9 cellular contexts compared by ENCODE assay signal in genomic region chr13:46178821-46179220, GRCh38. TPM values are rescaled to one million over a fixed set of nuclear protein-coding genes. Genes with fewer than 3 reads are reported as not detected.
A peak's percentile ranks its signal among the peaks of the same experiment; 100 is the strongest.
DNase-seq lines count a peak whose midpoint lies in the region; ATAC-seq and TF ChIP-seq lines count a peak whose summit lies in the region.
"Had no signal": no experiment of that assay in that cellular context is flagged by ENCODE, and none has a peak within 500 bp of the region (broad histone marks: within the 10 kb centered on the region; RNA-seq: fewer than 3 reads in every experiment).

No MANE protein-coding gene starts in this region.

- H3F3A ChIP-seq in DOHH2 (ENCODE audit: control insufficient read depth, insufficient read depth) (peaks cover 59% of the 10 kb centered on the region), MM.1S (ENCODE audit: insufficient read depth, low read length) (peaks cover 47% of the 10 kb centered on the region)

- H3K27me3 Mint-ChIP-seq in activated naive CD8-positive, alpha-beta T cell treated with anti-CD3 and anti-CD28 coated beads, Interleukin-2, amount 50 U/mL, for 24 hours = peaks cover 3% of the 10 kb centered on the region

- no peak for ATAC-seq in activated naive CD8-positive, alpha-beta T cell treated with anti-CD3 and anti-CD28 coated beads, Interleukin-2, amount 50 U/mL, for 24 hours
- no peak for ATAC-seq in HG03175 (IDR thresholded peaks at IDR 0.05; ENCODE audit: unreplicated experiment)
- ATAC-seq: Right ventricle myocardium inferior had no signal

- H3K9me2 ChIP-seq in DOHH2 (replicated peaks; ENCODE audit: control insufficient read depth, low read length) (no peaks in the 10 kb centered on the region), MM.1S (replicated peaks; ENCODE audit: insufficient read depth, low read length) (no peaks in the 10 kb centered on the region)

- peak overlapping the region; percentile 96 for H3K27ac ChIP-seq in DOHH2 (ENCODE audit: low read depth, low read length)
- peak overlapping the region; percentile 99; the same call in 1 of the 2 replicates for H3K27ac ChIP-seq in MM.1S (ENCODE audit: low read length)
- peak overlapping the region; percentile 77 to 94 (median 90) for H3K27ac ChIP-seq in spleen
- peak overlapping the region in 1 of 4 donors; percentile 52 for H3K27ac ChIP-seq in tibial nerve

- H3K4me3 Mint-ChIP-seq in activated naive CD8-positive, alpha-beta T cell treated with anti-CD3 and anti-CD28 coated beads, Interleukin-2, amount 50 U/mL, for 24 hours = peak overlapping the region; percentile 92

- H3K79me2 ChIP-seq in DOHH2 (ENCODE audit: control insufficient read depth, low read length) (peaks cover 93% of the 10 kb centered on the region), MM.1S (ENCODE audit: low read length) (peaks cover 91% of the 10 kb centered on the region)

- H3K9me3 Mint-ChIP-seq in activated naive CD8-positive, alpha-beta T cell treated with anti-CD3 and anti-CD28 coated beads, Interleukin-2, amount 50 U/mL, for 24 hours = no peaks in the 10 kb centered on the region

- H3K4me2 ChIP-seq in DOHH2 (ENCODE audit: low read length) (peak overlapping the region; percentile 78), MM.1S (ENCODE audit: low read depth, low read length) (peak overlapping the region; percentile 86)

- peaks cover 46% of the 10 kb centered on the region for H4K20me1 ChIP-seq in DOHH2 (ENCODE audit: control insufficient read depth, insufficient read depth, low read depth, low read length)
- peaks cover 27% of the 10 kb centered on the region for H4K20me1 ChIP-seq in MM.1S (ENCODE audit: insufficient read depth, low read length)

- H3K4me1 Mint-ChIP-seq in activated naive CD8-positive, alpha-beta T cell treated with anti-CD3 and anti-CD28 coated beads, Interleukin-2, amount 50 U/mL, for 24 hours = peaks cover 77% of the 10 kb centered on the region

- no peaks in the 10 kb centered on the region for H3K9me3 ChIP-seq in DOHH2 (ENCODE audit: control insufficient read depth, insufficient read depth, low read length)
- no peaks in the 10 kb centered on the region for H3K9me3 ChIP-seq in MM.1S (replicated peaks; ENCODE audit: insufficient read depth, low read length)
- H3K9me3 ChIP-seq in spleen = no peaks in the 10 kb centered on the region
- no peaks in the 10 kb centered on the region for H3K9me3 ChIP-seq in tibial nerve

- TF ChIP-seq CTCF in DOHH2 (IDR thresholded peaks at IDR 0.05; ENCODE audit: low read depth, low read length, poor library complexity, severe bottlenecking) = no peak
- no peak for TF ChIP-seq CTCF in MM.1S (IDR thresholded peaks at IDR 0.05; ENCODE audit: low read length)
- no peak for TF ChIP-seq CTCF in spleen (IDR thresholded peaks at IDR 0.05 in 8 of 11, conservative IDR thresholded peaks at IDR 0.05 in 3 of 11)
- no peak for TF ChIP-seq CTCF in tibial nerve (IDR thresholded peaks at IDR 0.05)

- H3K4me3 ChIP-seq in DOHH2 (ENCODE audit: low read length) (peak overlapping the region; percentile 89), MM.1S (ENCODE audit: low read length) (peak overlapping the region; percentile 81), spleen (peak overlapping the region in 7 of 8 donors; percentile 49 to 76 (median 54)), tibial nerve (no peak overlapping the region)

- H3K27me3 ChIP-seq in DOHH2 (ENCODE audit: control insufficient read depth, low read length) (no peaks in the 10 kb centered on the region), MM.1S (replicated peaks; ENCODE audit: insufficient read depth, low read length) (no peaks in the 10 kb centered on the region), spleen (replicated peaks in 1 of 7) (no peaks in the 10 kb centered on the region), tibial nerve (no peaks in the 10 kb centered on the region)

- peaks cover 62% of the 10 kb centered on the region for H3K36me3 Mint-ChIP-seq in activated naive CD8-positive, alpha-beta T cell treated with anti-CD3 and anti-CD28 coated beads, Interleukin-2, amount 50 U/mL, for 24 hours (ENCODE audit: low read depth)

- H3K4me1 ChIP-seq in DOHH2 (ENCODE audit: control insufficient read depth, low read length) (peaks cover 73% of the 10 kb centered on the region), MM.1S (ENCODE audit: low read length) (peaks cover 36% of the 10 kb centered on the region), spleen (peaks cover 27 to 74% (median 59%) of the 10 kb centered on the region in 6 donors), tibial nerve (peaks cover 0 to 14% (median 0%) of the 10 kb centered on the region in 4 donors)

- TF ChIP-seq POLR2A in spleen (IDR thresholded peaks at IDR 0.05) = no peak
- no peak for TF ChIP-seq POLR2A in tibial nerve (IDR thresholded peaks at IDR 0.05)

- peaks cover 78% of the 10 kb centered on the region for H3K36me3 ChIP-seq in DOHH2 (ENCODE audit: control insufficient read depth, low read length)
- no peaks in the 10 kb centered on the region for H3K36me3 ChIP-seq in MM.1S (replicated peaks; ENCODE audit: insufficient read depth, low read length)
- peaks cover 0 to 13% (median 0%) of the 10 kb centered on the region in 6 donors for H3K36me3 ChIP-seq in spleen
- H3K36me3 ChIP-seq in tibial nerve = no peaks in the 10 kb centered on the region

- intact Hi-C loops in spleen (cut with DNase I; ENCODE audit: low total_unique reads) = loop anchor here (10.0 kb wide), 1 partner anchor 106 kb away; no protein-coding TSS in a partner anchor

- no peak overlapping the region for H2AFZ ChIP-seq in MM.1S (ENCODE audit: low read length)

- H3K9ac ChIP-seq in MM.1S (ENCODE audit: low read length) = peak overlapping the region; percentile 9; the same call in 1 of the 2 replicates

- no peak for TF ChIP-seq EP300 in tibial nerve (IDR thresholded peaks at IDR 0.05)

- DNase-seq in MM.1S = no peak
- no peak for DNase-seq in activated naive CD8-positive, alpha-beta T cell treated with anti-CD3 and anti-CD28 coated beads, Interleukin-2, amount 50 U/mL, for 24 hours
- DNase-seq in spleen = no peak
- DNase-seq in tibial nerve (ENCODE audit: low spot score in 2 of 2) = no peak
- DNase-seq in NCI-H2081 (lab: John Stamatoyannopoulos, UW) = no peak
- DNase-seq: NCI-H2227 treated with DMSO at 0.1 percent for 48 hours had no signal

- peak overlapping the region; percentile 99 for H3K27ac Mint-ChIP-seq in activated naive CD8-positive, alpha-beta T cell treated with anti-CD3 and anti-CD28 coated beads, Interleukin-2, amount 50 U/mL, for 24 hours

RNA-seq across cellular contexts. Expression of gene LCP1, which starts 3.2 kb away (rescaled TPM):
- total RNA-seq in spleen = 100 to 1,000 TPM; 488 to 968 (median 620) TPM
- polyA plus RNA-seq in spleen = 100 to 1,000 TPM; 155 to 226 (median 206) TPM
- total RNA-seq in tibial nerve = 10 to 100 TPM; 18.1 to 62.7 (median 22.4) TPM

RNA-seq across cellular contexts. Expression of gene LRRC63, which starts 32.9 kb away (rescaled TPM):
- total RNA-seq in spleen (1 to 10 TPM in 1 of 7 donors, under 1 TPM in 6; 0.32 to 1.3 (median 0.69) TPM), tibial nerve (under 1 TPM in 1 of 4 donors, not detected in 3; 0.78 TPM)
- polyA plus RNA-seq in spleen = under 1 TPM; 0.04 to 0.11 (median 0.10) TPM
- total RNA-seq: Right ventricle myocardium inferior had no signal

Comparison
In these comparisons a context has a peak if more than half of its experiments do, and no peak if none do; other contexts are left out.
1. H3K4me3 ChIP-seq: peak in DOHH2 (single experiment), MM.1S (single experiment) and spleen (7 of 8); none in tibial nerve (0 of 4).
2. RNA of gene LCP1, which starts 3.2 kb away (total RNA-seq): 488 to 968 TPM in spleen; 18.1 to 62.7 TPM in tibial nerve; every median in the first group is over 4 times any median in the second.